ENCODE assay signal across 7 cellular contexts in genomic region chr17:63982641-63983040, GRCh38. TPM values are rescaled to one million over a fixed set of nuclear protein-coding genes. Genes with fewer than 3 reads are reported as not detected.
"Had no signal": no experiment of that assay in that cellular context is flagged by ENCODE, and none has a peak within 500 bp of the region (broad histone marks: within the 10 kb centered on the region; RNA-seq: fewer than 3 reads in every experiment).

No MANE protein-coding gene starts in this region.

RNA-seq across cellular contexts. Expression of gene SCN4A, which starts 9.9 kb away (rescaled TPM):
- total RNA-seq: activated naive CD8-positive, alpha-beta T cell treated with anti-CD3 and anti-CD28 coated beads, Interleukin-2, amount 10 ng/mL, durations not matched to agents 7 days and 5 days; epithelial cell of proximal tubule; foreskin keratinocyte had no signal
- polyA plus RNA-seq: foreskin keratinocyte had no signal

RNA-seq across cellular contexts. Expression of gene PRR29, which starts 15.5 kb away (rescaled TPM):
- total RNA-seq: bronchial epithelial cell, esophagus mucosa, foreskin keratinocyte had no signal

RNA-seq across cellular contexts. Expression of gene ICAM2, which starts 37.8 kb away (rescaled TPM):
- total RNA-seq: astrocyte had no signal

RNA-seq across cellular contexts. Expression of gene CD79B, which starts 50.5 kb away (rescaled TPM):
- total RNA-seq: bronchial epithelial cell, cerebellum, epithelial cell of proximal tubule, foreskin keratinocyte had no signal
- polyA plus RNA-seq: foreskin keratinocyte had no signal
